Comparison of ENCODE assay signal across 2 cellular contexts in genomic region chr3:52428151-52429005, GRCh38.
TF ChIP-seq lines count a peak whose summit lies in the region.

No MANE protein-coding gene starts in this region.

TF ChIP-seq in Ishikawa, 13 proteins besides CTCF, POLR2A, EP300 and RAD21:
- TF ChIP-seq YY1 (IDR thresholded peaks at IDR 0.05; ENCODE audit: low read depth) (no peak), NFIC (IDR thresholded peaks at IDR 0.05) (no peak), TCF12 (IDR thresholded peaks at IDR 0.05; ENCODE audit: low read depth) (no peak), ZBTB7A (IDR thresholded peaks at IDR 0.05; ENCODE audit: low read depth) (no peak), TEAD4 (IDR thresholded peaks at IDR 0.05) (no peak)

TF ChIP-seq in HepG2, 621 proteins besides CTCF, POLR2A, EP300 and RAD21 (continues in another document):
- peak; percentile 34; the same call in 1 of the 2 replicates for TF ChIP-seq THRA (CRISPR knock-in tag; IDR thresholded peaks at IDR 0.05; ENCODE audit: borderline replicate concordance)
- TF ChIP-seq ZNF652 (CRISPR knock-in tag; IDR thresholded peaks at IDR 0.05; ENCODE audit: borderline replicate concordance, low read depth) = no peak
- TF ChIP-seq SOX5 (CRISPR knock-in tag; IDR thresholded peaks at IDR 0.05; ENCODE audit: borderline replicate concordance) = peak; percentile 51; the same call in 1 of the 2 replicates
- TF ChIP-seq SP5 (CRISPR knock-in tag; IDR thresholded peaks at IDR 0.05; ENCODE audit: borderline replicate concordance, low read depth) = no peak
- TF ChIP-seq MED1 (CRISPR knock-in tag; IDR thresholded peaks at IDR 0.05) = 0 out of 2 replicates have a peak, but pooled peaks have one; percentile 26
- no peak for TF ChIP-seq ZNF879 (CRISPR knock-in tag; IDR thresholded peaks at IDR 0.05)
- TF ChIP-seq ERF (CRISPR knock-in tag; IDR thresholded peaks at IDR 0.05) = 0 out of 2 replicates have a peak, but pooled peaks have one; percentile 29
- TF ChIP-seq ZNF431 (CRISPR knock-in tag; IDR thresholded peaks at IDR 0.05; ENCODE audit: borderline replicate concordance, low read depth) = no peak
- TF ChIP-seq CCDC6 (CRISPR knock-in tag; IDR thresholded peaks at IDR 0.05) = no peak
- TF ChIP-seq ZFYVE20 (CRISPR knock-in tag; IDR thresholded peaks at IDR 0.05; ENCODE audit: borderline replicate concordance, low read depth) = no peak
- no peak for TF ChIP-seq HOXA3 (CRISPR knock-in tag; IDR thresholded peaks at IDR 0.05)
- TF ChIP-seq ZNF616 (CRISPR knock-in tag; IDR thresholded peaks at IDR 0.05; ENCODE audit: low read depth) = no peak
- peak; percentile 93 for TF ChIP-seq STAG1 (CRISPR knock-in tag; IDR thresholded peaks at IDR 0.05)
- 0 out of 2 replicates have a peak, but pooled peaks have one; percentile 44 for TF ChIP-seq SMAD3 (CRISPR knock-in tag; IDR thresholded peaks at IDR 0.05)
- TF ChIP-seq GATAD2A (CRISPR knock-in tag; IDR thresholded peaks at IDR 0.05) = peak; percentile 57
- peak; percentile 55 for TF ChIP-seq PHF5A (CRISPR knock-in tag; IDR thresholded peaks at IDR 0.05; ENCODE audit: low read depth, unreplicated experiment)
- TF ChIP-seq SMC3 (IDR thresholded peaks at IDR 0.05; ENCODE audit: low read length) = peak; percentile 93
- TF ChIP-seq IRF2 (CRISPR knock-in tag; IDR thresholded peaks at IDR 0.05) = 0 out of 2 replicates have a peak, but pooled peaks have one; percentile 41
- TF ChIP-seq KAT8 (CRISPR knock-in tag; IDR thresholded peaks at IDR 0.05) = peak; percentile 31; the same call in 1 of the 2 replicates
- TF ChIP-seq ZNF468 (CRISPR knock-in tag; IDR thresholded peaks at IDR 0.05) = no peak
- no peak for TF ChIP-seq SOX13 (IDR thresholded peaks at IDR 0.05)
- TF ChIP-seq SOX13 (CRISPR knock-in tag; conservative IDR thresholded peaks at IDR 0.05 in 1 of 2, IDR thresholded peaks at IDR 0.05 in 1 of 2) = peak in 1 of 2 experiments; percentile 45; a peak in 1 of 4 replicates
- TF ChIP-seq SRY (CRISPR knock-in tag; IDR thresholded peaks at IDR 0.05) = no peak
- no peak for TF ChIP-seq ZNF451 (CRISPR knock-in tag; IDR thresholded peaks at IDR 0.05)
- no peak for TF ChIP-seq PAWR (CRISPR knock-in tag; IDR thresholded peaks at IDR 0.05; ENCODE audit: borderline replicate concordance)
- TF ChIP-seq ETV5 (CRISPR knock-in tag; IDR thresholded peaks at IDR 0.05; ENCODE audit: borderline replicate concordance) = 0 out of 2 replicates have a peak, but pooled peaks have one; percentile 17
- peak; percentile 41; the same call in 1 of the 2 replicates for TF ChIP-seq ELF3 (CRISPR knock-in tag; IDR thresholded peaks at IDR 0.05)
- 0 out of 2 replicates have a peak, but pooled peaks have one; percentile 21 for TF ChIP-seq ZBED4 (CRISPR knock-in tag; IDR thresholded peaks at IDR 0.05; ENCODE audit: borderline replicate concordance)
- TF ChIP-seq ARID5B (CRISPR knock-in tag; IDR thresholded peaks at IDR 0.05) = no peak
- TF ChIP-seq SALL1 (CRISPR knock-in tag; IDR thresholded peaks at IDR 0.05) = no peak
- TF ChIP-seq FOXO4 (CRISPR knock-in tag; conservative IDR thresholded peaks at IDR 0.05) = 0 out of 2 replicates have a peak, but pooled peaks have one; percentile 22
- no peak for TF ChIP-seq ZNF614 (CRISPR knock-in tag; IDR thresholded peaks at IDR 0.05; ENCODE audit: borderline replicate concordance)
- TF ChIP-seq TBL1XR1 (IDR thresholded peaks at IDR 0.05; ENCODE audit: borderline replicate concordance, low read length, partially characterized antibody) = no peak
- TF ChIP-seq AHDC1 (CRISPR knock-in tag; IDR thresholded peaks at IDR 0.05; ENCODE audit: borderline replicate concordance) = no peak
- TF ChIP-seq NR2C2 (CRISPR knock-in tag; IDR thresholded peaks at IDR 0.05; ENCODE audit: borderline replicate concordance) = 0 out of 2 replicates have a peak, but pooled peaks have one; percentile 37
- peak; percentile 34; the same call in 1 of the 2 replicates for TF ChIP-seq ZNF772 (CRISPR knock-in tag; IDR thresholded peaks at IDR 0.05)
- no peak for TF ChIP-seq ZNF782 (CRISPR knock-in tag; IDR thresholded peaks at IDR 0.05; ENCODE audit: borderline replicate concordance)
- TF ChIP-seq RFXANK (CRISPR knock-in tag; IDR thresholded peaks at IDR 0.05) = no peak
- TF ChIP-seq ZNF276 (CRISPR knock-in tag; IDR thresholded peaks at IDR 0.05; ENCODE audit: low read depth) = no peak
- TF ChIP-seq HOMEZ (CRISPR knock-in tag; IDR thresholded peaks at IDR 0.05; ENCODE audit: low read depth) = peak; percentile 21; the same call in 1 of the 2 replicates
- TF ChIP-seq MXI1 (IDR thresholded peaks at IDR 0.05; ENCODE audit: borderline replicate concordance, low read depth, low read length) = 0 out of 3 replicates have a peak, but pooled peaks have one; percentile 30
- TF ChIP-seq ARID2 (CRISPR knock-in tag; IDR thresholded peaks at IDR 0.05; ENCODE audit: borderline replicate concordance) = no peak
